Comparison of ENCODE assay signal across 18 cellular contexts in genomic region chr17:42304187-42305030, GRCh38. TPM values are rescaled to one million over a fixed set of nuclear protein-coding genes. Genes with fewer than 3 reads are reported as not detected.
DNase-seq lines count a peak whose midpoint lies in the region; ATAC-seq and TF ChIP-seq lines count a peak whose summit lies in the region.
"Had no signal": no experiment of that assay in that cellular context is flagged by ENCODE, and none has a peak within 500 bp of the region (broad histone marks: within the 10 kb centered on the region; RNA-seq: fewer than 3 reads in every experiment).

No MANE protein-coding gene starts in this region.

- H3K4me3 Mint-ChIP-seq in activated CD8-positive, alpha-beta T cell treated with anti-CD3 and anti-CD28 coated beads, Interleukin-2, amount 10 ng/mL, durations not matched to agents 7 days and 5 days = no peak overlapping the region
- H3K4me3 Mint-ChIP-seq in activated CD8-positive, alpha-beta T cell treated with anti-CD3 and anti-CD28 coated beads for 36 hours = no peak overlapping the region
- no peak overlapping the region for H3K4me3 Mint-ChIP-seq in CD4-positive, alpha-beta T cell
- H3K4me3 Mint-ChIP-seq in T-helper 17 cell = no peak overlapping the region

- peak overlapping the region; percentile 49 for H3K27ac Mint-ChIP-seq in activated CD8-positive, alpha-beta T cell treated with anti-CD3 and anti-CD28 coated beads, Interleukin-2, amount 10 ng/mL, durations not matched to agents 7 days and 5 days
- no peak overlapping the region for H3K27ac Mint-ChIP-seq in activated CD8-positive, alpha-beta T cell treated with anti-CD3 and anti-CD28 coated beads for 36 hours
- peak overlapping the region; percentile 75 for H3K27ac Mint-ChIP-seq in CD4-positive, alpha-beta T cell
- peak overlapping the region; percentile 91 for H3K27ac Mint-ChIP-seq in T-helper 17 cell

- TF ChIP-seq CTCF in activated CD8-positive, alpha-beta T cell treated with anti-CD3 and anti-CD28 coated beads for 36 hours (IDR thresholded peaks at IDR 0.05) = no peak
- no peak for TF ChIP-seq CTCF in CD4-positive, alpha-beta T cell (IDR thresholded peaks at IDR 0.05)

- no peak for DNase-seq in activated CD8-positive, alpha-beta T cell treated with anti-CD3 and anti-CD28 coated beads, Interleukin-2, amount 10 ng/mL, durations not matched to agents 7 days and 5 days
- no peak for DNase-seq in activated CD8-positive, alpha-beta T cell treated with anti-CD3 and anti-CD28 coated beads for 36 hours
- no peak for DNase-seq in CD4-positive, alpha-beta T cell
- DNase-seq in T-helper 17 cell = no peak
- DNase-seq in left kidney (ENCODE audit: low read depth, low spot score) = peak; percentile 55
- no peak for DNase-seq in NCI-H1105 (lab: John Stamatoyannopoulos, UW)
- DNase-seq in NCI-H446 treated with DMSO at 0.1 percent for 48 hours (lab: John Stamatoyannopoulos, UW) = no peak
- DNase-seq in NCI-H1694 (lab: John Stamatoyannopoulos, UW) = no peak
- DNase-seq: EL, GOT3, KBM-7, NCI-H1436 treated with DMSO at 0.1 percent for 48 hours, NCI-H2081, NCI-H510A, NCI-H774, PC-3 had no signal

- H3K27me3 Mint-ChIP-seq in activated CD8-positive, alpha-beta T cell treated with anti-CD3 and anti-CD28 coated beads, Interleukin-2, amount 10 ng/mL, durations not matched to agents 7 days and 5 days (ENCODE audit: low read depth) = no peaks in the 10 kb centered on the region
- no peaks in the 10 kb centered on the region for H3K27me3 Mint-ChIP-seq in activated CD8-positive, alpha-beta T cell treated with anti-CD3 and anti-CD28 coated beads for 36 hours
- H3K27me3 Mint-ChIP-seq in CD4-positive, alpha-beta T cell = no peaks in the 10 kb centered on the region
- no peaks in the 10 kb centered on the region for H3K27me3 Mint-ChIP-seq in T-helper 17 cell

- H3K27me3 ChIP-seq in CD4-positive, alpha-beta T cell (ENCODE audit: control insufficient read depth, insufficient read depth, low read length) = no peaks in the 10 kb centered on the region

- CTCF ChIA-PET in activated CD8-positive, alpha-beta T cell treated with anti-CD3 and anti-CD28 coated beads, Interleukin-2, amount 10 ng/mL, durations not matched to agents 7 days and 5 days (lab: Charles Lee) = interaction anchor here (1.1 to 3.0 kb wide), 2 partner anchors 82 to 98 kb away, joined by 3 to 6 read pairs; no protein-coding TSS in a partner anchor
- CTCF ChIA-PET in activated CD8-positive, alpha-beta T cell treated with anti-CD3 and anti-CD28 coated beads for 36 hours (lab: Charles Lee) = interaction anchor here (1.4 to 2.7 kb wide), 4 partner anchors 8 to 102 kb away, joined by 3 to 8 read pairs (median 5); no protein-coding TSS in a partner anchor
- CTCF ChIA-PET in CD4-positive, alpha-beta T cell (lab: Charles Lee) = interaction anchor here (0.7 kb wide), 1 partner anchor 82 kb away, joined by 3 read pairs; no protein-coding TSS in a partner anchor

- ATAC-seq in activated CD8-positive, alpha-beta T cell treated with anti-CD3 and anti-CD28 coated beads, Interleukin-2, amount 10 ng/mL, durations not matched to agents 7 days and 5 days = no peak
- ATAC-seq in activated CD8-positive, alpha-beta T cell treated with anti-CD3 and anti-CD28 coated beads for 36 hours = no peak
- ATAC-seq in CD4-positive, alpha-beta T cell (ENCODE audit: poor library complexity) = no peak
- ATAC-seq in T-helper 17 cell = no peak
- ATAC-seq: PC-3 had no signal

- no peak overlapping the region for H3K27ac ChIP-seq in CD4-positive, alpha-beta T cell (ENCODE audit: low read depth, low read length)
- H3K27ac ChIP-seq: C4-2B, RWPE1 had no signal

- peaks cover 7% of the 10 kb centered on the region for H3K4me1 Mint-ChIP-seq in activated CD8-positive, alpha-beta T cell treated with anti-CD3 and anti-CD28 coated beads, Interleukin-2, amount 10 ng/mL, durations not matched to agents 7 days and 5 days (ENCODE audit: low read depth)
- H3K4me1 Mint-ChIP-seq in activated CD8-positive, alpha-beta T cell treated with anti-CD3 and anti-CD28 coated beads for 36 hours (ENCODE audit: low read depth) = peaks cover 40% of the 10 kb centered on the region
- H3K4me1 Mint-ChIP-seq in CD4-positive, alpha-beta T cell (ENCODE audit: low read depth) = peaks cover 20% of the 10 kb centered on the region
- H3K4me1 Mint-ChIP-seq in T-helper 17 cell = peaks cover 12% of the 10 kb centered on the region

- H3K9me3 ChIP-seq in CD4-positive, alpha-beta T cell (ENCODE audit: control insufficient read depth, low read length) = no peaks in the 10 kb centered on the region
- no peaks in the 10 kb centered on the region for H3K9me3 ChIP-seq in T-helper 17 cell (ENCODE audit: control insufficient read depth, low read length, poor library complexity, severe bottlenecking)

- intact Hi-C loops in activated CD8-positive, alpha-beta T cell treated with anti-CD3 and anti-CD28 coated beads for 36 hours (cut with micrococcal nuclease) = no loop called here
- intact Hi-C loops in CD4-positive, alpha-beta T cell (cut with DNase I, micrococcal nuclease) = no loop called here

- H3K36me3 Mint-ChIP-seq in activated CD8-positive, alpha-beta T cell treated with anti-CD3 and anti-CD28 coated beads, Interleukin-2, amount 10 ng/mL, durations not matched to agents 7 days and 5 days (ENCODE audit: low read depth) = peaks cover 62% of the 10 kb centered on the region
- peaks cover 72% of the 10 kb centered on the region for H3K36me3 Mint-ChIP-seq in activated CD8-positive, alpha-beta T cell treated with anti-CD3 and anti-CD28 coated beads for 36 hours (ENCODE audit: low read depth)
- peaks cover 82% of the 10 kb centered on the region for H3K36me3 Mint-ChIP-seq in CD4-positive, alpha-beta T cell (ENCODE audit: low read depth)
- peaks cover 22% of the 10 kb centered on the region for H3K36me3 Mint-ChIP-seq in T-helper 17 cell (ENCODE audit: low read depth)

- POLR2A ChIA-PET in activated CD8-positive, alpha-beta T cell treated with anti-CD3 and anti-CD28 coated beads, Interleukin-2, amount 10 ng/mL, durations not matched to agents 7 days and 5 days (lab: Charles Lee) = no interaction called here
- POLR2A ChIA-PET in activated CD8-positive, alpha-beta T cell treated with anti-CD3 and anti-CD28 coated beads for 36 hours (lab: Charles Lee) = interaction anchor here (0.6 to 5.5 kb wide), 7 partner anchors 9 to 170 kb away, joined by 3 to 52 read pairs (median 4); no protein-coding TSS in a partner anchor
- POLR2A ChIA-PET in CD4-positive, alpha-beta T cell (lab: Charles Lee) = interaction anchor here (1.5 to 1.6 kb wide), 2 partner anchors 10 to 84 kb away, joined by 4 to 6 read pairs; partner anchors contain the start of gene STAT3

- no peaks in the 10 kb centered on the region for H3K9me3 Mint-ChIP-seq in activated CD8-positive, alpha-beta T cell treated with anti-CD3 and anti-CD28 coated beads, Interleukin-2, amount 10 ng/mL, durations not matched to agents 7 days and 5 days (ENCODE audit: insufficient read depth)
- no peaks in the 10 kb centered on the region for H3K9me3 Mint-ChIP-seq in activated CD8-positive, alpha-beta T cell treated with anti-CD3 and anti-CD28 coated beads for 36 hours
- no peaks in the 10 kb centered on the region for H3K9me3 Mint-ChIP-seq in CD4-positive, alpha-beta T cell

RNA-seq across cellular contexts. Expression of gene STAT5A, which starts 16.1 kb away (rescaled TPM):
- total RNA-seq in activated CD8-positive, alpha-beta T cell treated with anti-CD3 and anti-CD28 coated beads, Interleukin-2, amount 10 ng/mL, durations not matched to agents 7 days and 5 days = 100 to 1,000 TPM; 117 to 119 TPM
- total RNA-seq in activated CD8-positive, alpha-beta T cell treated with anti-CD3 and anti-CD28 coated beads for 36 hours = 100 to 1,000 TPM; 163 to 190 TPM
- 100 to 1,000 TPM; 141 to 150 TPM for total RNA-seq in CD4-positive, alpha-beta T cell
- 100 to 1,000 TPM; 153 to 177 TPM for total RNA-seq in T-helper 17 cell
- total RNA-seq: PC-3 had no signal

RNA-seq across cellular contexts. Expression of gene STAT5B, which starts 28.2 kb away (rescaled TPM):
- total RNA-seq in activated CD8-positive, alpha-beta T cell treated with anti-CD3 and anti-CD28 coated beads, Interleukin-2, amount 10 ng/mL, durations not matched to agents 7 days and 5 days = 10 to 100 TPM; 92.7 to 94.4 TPM
- total RNA-seq in activated CD8-positive, alpha-beta T cell treated with anti-CD3 and anti-CD28 coated beads for 36 hours = 100 to 1,000 TPM; 128 to 129 TPM
- total RNA-seq in CD4-positive, alpha-beta T cell = 100 to 1,000 TPM in 1 of 2 experiments, 10 to 100 TPM in 1; 99.4 to 104 TPM
- 100 to 1,000 TPM; 202 to 225 TPM for total RNA-seq in T-helper 17 cell
- total RNA-seq: PC-3 had no signal
